ENCODE assay signal across 1 cellular context in genomic region chr15:63048115-63048985, GRCh38.
TF ChIP-seq lines count a peak whose summit lies in the region.

No MANE protein-coding gene starts in this region.

TF ChIP-seq in HepG2, 621 proteins besides CTCF, POLR2A, EP300 and RAD21 (continued from another document and continues in another):
- TF ChIP-seq ZXDC (CRISPR knock-in tag; IDR thresholded peaks at IDR 0.05) (no peak; the same call in 1 of the 2 replicates), ZNF501 (CRISPR knock-in tag; IDR thresholded peaks at IDR 0.05) (peak; percentile 68; the same call in 1 of the 2 replicates), STAG1 (CRISPR knock-in tag; IDR thresholded peaks at IDR 0.05) (peak; percentile 86), KLF15 (CRISPR knock-in tag; IDR thresholded peaks at IDR 0.05; ENCODE audit: borderline replicate concordance) (no peak), IRF1 (CRISPR knock-in tag; IDR thresholded peaks at IDR 0.05; ENCODE audit: low read depth) (no peak), FOXM1 (CRISPR knock-in tag; IDR thresholded peaks at IDR 0.05) (no peak), CHD2 (IDR thresholded peaks at IDR 0.05; ENCODE audit: low read depth, low read length) (peak; percentile 9; the same call in 1 of the 2 replicates), ZNF264 (CRISPR knock-in tag; IDR thresholded peaks at IDR 0.05) (no peak), HMG20B (CRISPR knock-in tag; conservative IDR thresholded peaks at IDR 0.05) (no peak), TRAFD1 (CRISPR knock-in tag; IDR thresholded peaks at IDR 0.05; ENCODE audit: borderline replicate concordance) (no peak), NFE2L2 (IDR thresholded peaks at IDR 0.05; ENCODE audit: low read length) (no peak), ZNF207 (IDR thresholded peaks at IDR 0.05; ENCODE audit: borderline replicate concordance) (no peak), MYPOP (CRISPR knock-in tag; IDR thresholded peaks at IDR 0.05) (peak; percentile 18), SP5 (CRISPR knock-in tag; IDR thresholded peaks at IDR 0.05; ENCODE audit: borderline replicate concordance, low read depth) (peak; percentile 38; the same call in 1 of the 2 replicates), ZNF646 (CRISPR knock-in tag; IDR thresholded peaks at IDR 0.05) (no peak), ETV5 (CRISPR knock-in tag; IDR thresholded peaks at IDR 0.05; ENCODE audit: borderline replicate concordance) (peak; percentile 97), ZNF143 (CRISPR knock-in tag; IDR thresholded peaks at IDR 0.05) (no peak), REXO4 (CRISPR knock-in tag; IDR thresholded peaks at IDR 0.05; ENCODE audit: borderline replicate concordance) (no peak), HNF4G (IDR thresholded peaks at IDR 0.05; ENCODE audit: borderline replicate concordance, low read depth, low read length) (no peak; the same call in 1 of the 2 replicates), HNF4G (CRISPR knock-in tag; IDR thresholded peaks at IDR 0.05; ENCODE audit: borderline replicate concordance, low read depth) (peak; percentile 73; the same call in 1 of the 2 replicates), SIX1 (CRISPR knock-in tag; IDR thresholded peaks at IDR 0.05; ENCODE audit: borderline replicate concordance) (no peak), SRY (CRISPR knock-in tag; IDR thresholded peaks at IDR 0.05) (no peak; the same call in 1 of the 2 replicates), RNF2 (conservative IDR thresholded peaks at IDR 0.05; ENCODE audit: low read depth) (0 out of 2 replicates have a peak, but pooled peaks have one; percentile 43)
- TF ChIP-seq, protein P1, sequence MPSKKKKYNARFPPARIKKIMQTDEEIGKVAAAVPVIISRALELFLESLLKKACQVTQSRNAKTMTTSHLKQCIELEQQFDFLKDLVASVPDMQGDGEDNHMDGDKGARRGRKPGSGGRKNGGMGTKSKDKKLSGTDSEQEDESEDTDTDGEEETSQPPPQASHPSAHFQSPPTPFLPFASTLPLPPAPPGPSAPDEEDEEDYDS (CRISPR knock-in tag; IDR thresholded peaks at IDR 0.05): peak; percentile 41; the same call in 1 of the 2 replicates
- TF ChIP-seq, protein P2, sequence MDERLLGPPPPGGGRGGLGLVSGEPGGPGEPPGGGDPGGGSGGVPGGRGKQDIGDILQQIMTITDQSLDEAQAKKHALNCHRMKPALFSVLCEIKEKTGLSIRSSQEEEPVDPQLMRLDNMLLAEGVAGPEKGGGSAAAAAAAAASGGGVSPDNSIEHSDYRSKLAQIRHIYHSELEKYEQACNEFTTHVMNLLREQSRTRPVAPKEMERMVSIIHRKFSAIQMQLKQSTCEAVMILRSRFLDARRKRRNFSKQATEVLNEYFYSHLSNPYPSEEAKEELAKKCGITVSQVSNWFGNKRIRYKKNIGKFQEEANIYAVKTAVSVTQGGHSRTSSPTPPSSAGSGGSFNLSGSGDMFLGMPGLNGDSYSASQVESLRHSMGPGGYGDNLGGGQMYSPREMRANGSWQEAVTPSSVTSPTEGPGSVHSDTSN (CRISPR knock-in tag; IDR thresholded peaks at IDR 0.05): no peak
- TF ChIP-seq, protein P3, sequence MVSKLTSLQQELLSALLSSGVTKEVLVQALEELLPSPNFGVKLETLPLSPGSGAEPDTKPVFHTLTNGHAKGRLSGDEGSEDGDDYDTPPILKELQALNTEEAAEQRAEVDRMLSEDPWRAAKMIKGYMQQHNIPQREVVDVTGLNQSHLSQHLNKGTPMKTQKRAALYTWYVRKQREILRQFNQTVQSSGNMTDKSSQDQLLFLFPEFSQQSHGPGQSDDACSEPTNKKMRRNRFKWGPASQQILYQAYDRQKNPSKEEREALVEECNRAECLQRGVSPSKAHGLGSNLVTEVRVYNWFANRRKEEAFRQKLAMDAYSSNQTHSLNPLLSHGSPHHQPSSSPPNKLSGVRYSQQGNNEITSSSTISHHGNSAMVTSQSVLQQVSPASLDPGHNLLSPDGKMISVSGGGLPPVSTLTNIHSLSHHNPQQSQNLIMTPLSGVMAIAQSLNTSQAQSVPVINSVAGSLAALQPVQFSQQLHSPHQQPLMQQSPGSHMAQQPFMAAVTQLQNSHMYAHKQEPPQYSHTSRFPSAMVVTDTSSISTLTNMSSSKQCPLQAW (CRISPR knock-in tag; IDR thresholded peaks at IDR 0.05): peak; percentile 59; the same call in 1 of the 2 replicates
- TF ChIP-seq, protein P4, sequence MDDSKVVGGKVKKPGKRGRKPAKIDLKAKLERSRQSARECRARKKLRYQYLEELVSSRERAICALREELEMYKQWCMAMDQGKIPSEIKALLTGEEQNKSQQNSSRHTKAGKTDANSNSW (CRISPR knock-in tag; IDR thresholded peaks at IDR 0.05; ENCODE audit: borderline replicate concordance): peak; percentile 36; the same call in 1 of the 2 replicates
- TF ChIP-seq, protein P5, sequence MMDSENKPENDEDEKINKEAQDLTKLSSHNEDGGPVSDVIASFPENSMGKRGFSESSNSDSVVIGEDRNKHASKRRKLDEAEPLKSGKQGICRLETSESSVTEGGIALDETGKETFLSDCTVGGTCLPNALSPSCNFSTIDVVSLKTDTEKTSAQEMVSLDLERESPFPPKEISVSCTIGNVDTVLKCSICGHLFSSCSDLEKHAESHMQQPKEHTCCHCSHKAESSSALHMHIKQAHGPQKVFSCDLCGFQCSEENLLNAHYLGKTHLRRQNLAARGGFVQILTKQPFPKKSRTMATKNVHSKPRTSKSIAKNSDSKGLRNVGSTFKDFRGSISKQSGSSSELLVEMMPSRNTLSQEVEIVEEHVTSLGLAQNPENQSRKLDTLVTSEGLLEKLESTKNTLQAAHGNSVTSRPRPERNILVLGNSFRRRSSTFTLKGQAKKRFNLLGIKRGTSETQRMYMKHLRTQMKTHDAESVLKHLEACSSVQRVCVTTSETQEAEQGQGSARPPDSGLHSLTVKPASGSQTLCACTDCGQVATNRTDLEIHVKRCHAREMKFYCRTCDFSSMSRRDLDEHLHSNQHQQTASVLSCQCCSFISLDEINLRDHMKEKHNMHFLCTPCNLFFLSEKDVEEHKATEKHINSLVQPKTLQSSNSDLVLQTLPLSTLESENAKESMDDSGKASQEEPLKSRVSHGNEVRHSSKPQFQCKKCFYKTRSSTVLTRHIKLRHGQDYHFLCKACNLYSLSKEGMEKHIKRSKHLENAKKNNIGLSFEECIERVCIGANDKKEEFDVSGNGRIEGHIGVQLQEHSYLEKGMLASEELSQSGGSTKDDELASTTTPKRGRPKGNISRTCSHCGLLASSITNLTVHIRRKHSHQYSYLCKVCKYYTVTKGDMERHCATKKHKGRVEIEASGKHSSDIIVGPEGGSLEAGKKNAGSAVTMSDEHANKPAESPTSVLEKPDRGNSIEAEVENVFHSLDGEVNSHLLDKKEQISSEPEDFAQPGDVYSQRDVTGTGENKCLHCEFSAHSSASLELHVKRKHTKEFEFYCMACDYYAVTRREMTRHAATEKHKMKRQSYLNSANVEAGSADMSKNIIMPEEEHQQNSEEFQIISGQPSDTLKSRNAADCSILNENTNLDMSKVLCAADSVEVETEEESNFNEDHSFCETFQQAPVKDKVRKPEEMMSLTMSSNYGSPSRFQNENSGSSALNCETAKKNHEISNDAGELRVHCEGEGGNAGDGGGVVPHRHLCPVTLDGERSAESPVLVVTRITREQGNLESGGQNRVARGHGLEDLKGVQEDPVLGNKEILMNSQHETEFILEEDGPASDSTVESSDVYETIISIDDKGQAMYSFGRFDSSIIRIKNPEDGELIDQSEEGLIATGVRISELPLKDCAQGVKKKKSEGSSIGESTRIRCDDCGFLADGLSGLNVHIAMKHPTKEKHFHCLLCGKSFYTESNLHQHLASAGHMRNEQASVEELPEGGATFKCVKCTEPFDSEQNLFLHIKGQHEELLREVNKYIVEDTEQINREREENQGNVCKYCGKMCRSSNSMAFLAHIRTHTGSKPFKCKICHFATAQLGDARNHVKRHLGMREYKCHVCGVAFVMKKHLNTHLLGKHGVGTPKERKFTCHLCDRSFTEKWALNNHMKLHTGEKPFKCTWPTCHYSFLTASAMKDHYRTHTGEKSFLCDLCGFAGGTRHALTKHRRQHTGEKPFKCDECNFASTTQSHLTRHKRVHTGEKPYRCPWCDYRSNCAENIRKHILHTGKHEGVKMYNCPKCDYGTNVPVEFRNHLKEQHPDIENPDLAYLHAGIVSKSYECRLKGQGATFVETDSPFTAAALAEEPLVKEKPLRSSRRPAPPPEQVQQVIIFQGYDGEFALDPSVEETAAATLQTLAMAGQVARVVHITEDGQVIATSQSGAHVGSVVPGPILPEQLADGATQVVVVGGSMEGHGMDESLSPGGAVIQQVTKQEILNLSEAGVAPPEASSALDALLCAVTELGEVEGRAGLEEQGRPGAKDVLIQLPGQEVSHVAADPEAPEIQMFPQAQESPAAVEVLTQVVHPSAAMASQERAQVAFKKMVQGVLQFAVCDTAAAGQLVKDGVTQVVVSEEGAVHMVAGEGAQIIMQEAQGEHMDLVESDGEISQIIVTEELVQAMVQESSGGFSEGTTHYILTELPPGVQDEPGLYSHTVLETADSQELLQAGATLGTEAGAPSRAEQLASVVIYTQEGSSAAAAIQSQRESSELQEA (CRISPR knock-in tag; IDR thresholded peaks at IDR 0.05; ENCODE audit: not compliant biosample characterization): peak; percentile 22
